In genomic region chr12:123141615-123142517, GRCh38 we compare ENCODE assay signal across 1 cellular context.
TF ChIP-seq lines count a peak whose summit lies in the region.

No MANE protein-coding gene starts in this region.

TF ChIP-seq in WTC11, 78 proteins besides CTCF, POLR2A, EP300 and RAD21 (continued from another document):
- no peak for TF ChIP-seq AFF4 (CRISPR knock-in tag; IDR thresholded peaks at IDR 0.05; ENCODE audit: borderline replicate concordance)
